1 cellular context compared by ENCODE assay signal in the genomic region with DNA sequence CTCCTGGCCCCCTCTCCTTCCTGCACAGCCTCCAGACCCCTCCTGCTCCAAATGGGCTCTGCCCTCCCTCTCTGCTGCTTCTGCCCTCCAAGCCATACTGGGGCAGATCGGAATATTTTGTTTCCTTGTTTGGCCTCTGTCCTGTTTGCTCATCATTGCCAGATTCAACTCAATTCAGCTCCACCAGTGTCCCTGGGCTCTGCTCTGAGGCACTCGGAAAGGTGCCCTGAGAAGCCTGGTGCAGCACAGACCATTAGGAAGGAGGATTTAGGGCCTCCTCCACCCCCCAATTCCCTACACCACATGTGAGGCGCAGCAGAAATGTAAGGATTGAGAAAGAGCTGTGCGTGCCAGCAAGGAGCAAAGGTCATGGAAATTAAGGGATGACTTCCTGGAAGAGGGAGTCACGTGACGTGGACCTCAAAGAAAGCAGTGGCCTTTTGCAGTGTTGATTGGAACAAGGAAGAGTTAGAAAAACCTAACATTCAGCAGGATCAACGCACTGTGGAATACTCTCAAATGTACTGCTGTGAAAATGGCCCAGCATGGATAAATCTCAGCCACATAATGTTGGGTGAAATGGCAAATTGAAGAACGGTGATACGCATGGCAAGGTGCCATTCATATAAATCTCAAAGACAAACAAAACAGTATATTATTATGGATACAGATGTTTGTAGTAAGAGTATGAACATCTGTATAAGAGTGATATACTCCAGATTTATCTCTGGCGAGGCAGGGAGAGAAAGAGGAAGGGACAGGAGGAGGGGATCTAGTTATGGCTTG.
TF ChIP-seq lines count a peak whose summit lies in the region.

No MANE protein-coding gene starts in this region.

TF ChIP-seq in HepG2, 621 proteins besides CTCF, POLR2A, EP300 and RAD21 (continued from another document):
- TF ChIP-seq TEF (CRISPR knock-in tag; IDR thresholded peaks at IDR 0.05) (no peak), NCOA5 (CRISPR knock-in tag; IDR thresholded peaks at IDR 0.05) (no peak), ZBTB4 (CRISPR knock-in tag; IDR thresholded peaks at IDR 0.05; ENCODE audit: borderline replicate concordance) (no peak), ZNF143 (CRISPR knock-in tag; IDR thresholded peaks at IDR 0.05) (no peak), ZFY (CRISPR knock-in tag; IDR thresholded peaks at IDR 0.05) (peak; percentile 64), SALL2 (CRISPR knock-in tag; IDR thresholded peaks at IDR 0.05) (peak; percentile 67; the same call in 1 of the 2 replicates), ZNF383 (CRISPR knock-in tag; IDR thresholded peaks at IDR 0.05; ENCODE audit: borderline replicate concordance) (no peak), SNAPC2 (CRISPR knock-in tag; IDR thresholded peaks at IDR 0.05) (no peak), ZEB1 (IDR thresholded peaks at IDR 0.05; ENCODE audit: insufficient replicate concordance, low read depth) (peak; percentile 37), LRRFIP1 (CRISPR knock-in tag; conservative IDR thresholded peaks at IDR 0.05) (no peak), SRSF4 (IDR thresholded peaks at IDR 0.05; ENCODE audit: low read depth, low read length, poor library complexity, severe bottlenecking) (no peak)
